Comparison of ENCODE assay signal across 7 cellular contexts in genomic region chr15:21344500-21344899, GRCh38.
DNase-seq lines count a peak whose midpoint lies in the region; ATAC-seq and TF ChIP-seq lines count a peak whose summit lies in the region.
"Not testable (repeated sequence)": the region's sequence is repeated elsewhere in the genome, so short reads cannot be mapped to it uniquely, and the experiment has no call there.

No MANE protein-coding gene starts in this region.

- H3K9me2 ChIP-seq in Loucy (replicated peaks; ENCODE audit: low read depth, low read length), result not testable (repeated sequence)

- not testable (repeated sequence) for H3K4me1 ChIP-seq in Loucy (ENCODE audit: insufficient read depth, low read length, poor library complexity, severe bottlenecking); body of pancreas; left lung; naive thymus-derived CD4-positive, alpha-beta T cell (ENCODE audit: control insufficient read depth in 2 of 2, insufficient read depth in 2 of 2, low read length in 2 of 2)

- TF ChIP-seq CTCF in Loucy (conservative IDR thresholded peaks at IDR 0.05; ENCODE audit: low read length); body of pancreas (IDR thresholded peaks at IDR 0.05); left lung (IDR thresholded peaks at IDR 0.05): not testable (repeated sequence)

- not testable (repeated sequence) for H3K27me3 ChIP-seq in Loucy (ENCODE audit: insufficient read depth, low read length, poor library complexity, severe bottlenecking); body of pancreas; left lung; naive thymus-derived CD4-positive, alpha-beta T cell (ENCODE audit: control insufficient read depth in 2 of 2, insufficient read depth in 2 of 2, low read length in 2 of 2)

- H3K36me3 Mint-ChIP-seq in T-cell; naive thymus-derived CD4-positive, alpha-beta T cell; stimulated activated effector memory CD8-positive, alpha-beta T cell treated with anti-CD3 and anti-CD28 coated beads, Interleukin-12 subunit alpha, Interleukin-12 subunit beta, amount 100 ng/mL, for 72 hours: not testable (repeated sequence)

- H3K36me3 ChIP-seq in Loucy (ENCODE audit: insufficient read depth, low read length); body of pancreas (replicated peaks in 1 of 2; ENCODE audit: insufficient read depth in 1 of 2, low read depth in 2 of 2); left lung; naive thymus-derived CD4-positive, alpha-beta T cell (ENCODE audit: control insufficient read depth in 2 of 3, insufficient read depth in 3 of 3, low read length in 3 of 3): not testable (repeated sequence)

- H2AFZ ChIP-seq in Loucy (ENCODE audit: low read length), result not testable (repeated sequence)

- H3K4me2 ChIP-seq in Loucy (ENCODE audit: low read depth, low read length, poor library complexity, severe bottlenecking), result not testable (repeated sequence)

- H3K9me3 ChIP-seq in Loucy (ENCODE audit: insufficient read depth, low read depth, low read length); body of pancreas; left lung; naive thymus-derived CD4-positive, alpha-beta T cell (ENCODE audit: control insufficient read depth in 2 of 3, low read length in 3 of 3): not testable (repeated sequence)

- POLR2A ChIA-PET in T-cell (lab: Charles Lee); naive thymus-derived CD4-positive, alpha-beta T cell (lab: Charles Lee): not testable (repeated sequence)

- not testable (repeated sequence) for H3K27ac Mint-ChIP-seq in T-cell; naive thymus-derived CD4-positive, alpha-beta T cell; stimulated activated effector memory CD8-positive, alpha-beta T cell treated with anti-CD3 and anti-CD28 coated beads, Interleukin-12 subunit alpha, Interleukin-12 subunit beta, amount 100 ng/mL, for 72 hours

- not testable (repeated sequence) for H3K4me1 Mint-ChIP-seq in T-cell; naive thymus-derived CD4-positive, alpha-beta T cell; stimulated activated effector memory CD8-positive, alpha-beta T cell treated with anti-CD3 and anti-CD28 coated beads, Interleukin-12 subunit alpha, Interleukin-12 subunit beta, amount 100 ng/mL, for 72 hours

- DNase-seq in T-cell; body of pancreas; left cardiac atrium; left lung; naive thymus-derived CD4-positive, alpha-beta T cell; stimulated activated effector memory CD8-positive, alpha-beta T cell treated with anti-CD3 and anti-CD28 coated beads, Interleukin-12 subunit alpha, Interleukin-12 subunit beta, amount 100 ng/mL, for 72 hours (ENCODE audit: low spot score in 2 of 2): not testable (repeated sequence)

- not testable (repeated sequence) for H4K20me1 ChIP-seq in Loucy (ENCODE audit: insufficient read depth, low read length, poor library complexity, severe bottlenecking)

- not testable (repeated sequence) for H3K4me3 Mint-ChIP-seq in T-cell; naive thymus-derived CD4-positive, alpha-beta T cell; stimulated activated effector memory CD8-positive, alpha-beta T cell treated with anti-CD3 and anti-CD28 coated beads, Interleukin-12 subunit alpha, Interleukin-12 subunit beta, amount 100 ng/mL, for 72 hours

- CTCF ChIA-PET in T-cell (lab: Charles Lee); naive thymus-derived CD4-positive, alpha-beta T cell (lab: Charles Lee): not testable (repeated sequence)

- WGBS in body of pancreas, 2 donors, result no CpG with 5 or more reads among the region's 41 CpGs

- not testable (repeated sequence) for H3K4me3 ChIP-seq in Loucy (ENCODE audit: low read length, poor library complexity, severe bottlenecking); body of pancreas; left lung; naive thymus-derived CD4-positive, alpha-beta T cell (ENCODE audit: low read length)

- H3K27me3 Mint-ChIP-seq in T-cell; naive thymus-derived CD4-positive, alpha-beta T cell: not testable (repeated sequence)

- peak in 3 of 4 experiments; percentile 20 to 79 (median 47) for ATAC-seq in T-cell (replicated peaks in 1 of 4)
- ATAC-seq in body of pancreas, result peak; percentile 64
- peak; percentile 48 to 81 for ATAC-seq in left cardiac atrium
- ATAC-seq in left lung, result peak; percentile 67
- peak; percentile 32 for ATAC-seq in naive thymus-derived CD4-positive, alpha-beta T cell
- peak; percentile 37 for ATAC-seq in stimulated activated effector memory CD8-positive, alpha-beta T cell treated with anti-CD3 and anti-CD28 coated beads, Interleukin-12 subunit alpha, Interleukin-12 subunit beta, amount 100 ng/mL, for 72 hours

- H3K9ac ChIP-seq in Loucy (ENCODE audit: low read depth, low read length, poor library complexity, severe bottlenecking), result peak overlapping the region; percentile 55

- not testable (repeated sequence) for H3F3A ChIP-seq in Loucy (ENCODE audit: low read depth)

- TF ChIP-seq POLR2A in body of pancreas (IDR thresholded peaks at IDR 0.05), result not testable (repeated sequence)

- not testable (repeated sequence) for H3K9me3 Mint-ChIP-seq in T-cell; naive thymus-derived CD4-positive, alpha-beta T cell; stimulated activated effector memory CD8-positive, alpha-beta T cell treated with anti-CD3 and anti-CD28 coated beads, Interleukin-12 subunit alpha, Interleukin-12 subunit beta, amount 100 ng/mL, for 72 hours

- not testable (repeated sequence) for H3K79me2 ChIP-seq in Loucy (ENCODE audit: insufficient read depth, low read length)

- H3K27ac ChIP-seq in body of pancreas; left lung; naive thymus-derived CD4-positive, alpha-beta T cell (ENCODE audit: low read depth, low read length): not testable (repeated sequence)

- intact Hi-C loops in body of pancreas (cut with DNase I); left cardiac atrium (cut with DNase I); left lung (cut with DNase I); naive thymus-derived CD4-positive, alpha-beta T cell (cut with micrococcal nuclease): not testable (repeated sequence)
